9 cellular contexts compared by ENCODE assay signal in genomic region chr11:109644158-109644557, GRCh38.
A peak's percentile ranks its signal among the peaks of the same experiment; 100 is the strongest.
DNase-seq lines count a peak whose midpoint lies in the region; ATAC-seq and TF ChIP-seq lines count a peak whose summit lies in the region.
"Had no signal": no experiment of that assay in that cellular context is flagged by ENCODE, and none has a peak within 500 bp of the region (broad histone marks: within the 10 kb centered on the region; RNA-seq: fewer than 3 reads in every experiment).

No MANE protein-coding gene starts in this region.

- H3K27me3 ChIP-seq in lower lobe of right lung (ENCODE audit: low read depth), result no peaks in the 10 kb centered on the region
- H3K27me3 ChIP-seq: MG63 had no signal

- no peaks in the 10 kb centered on the region for H3K4me1 ChIP-seq in lower lobe of right lung

- H3K4me3 ChIP-seq in HFF-Myc (replicated peaks; ENCODE audit: low read depth, low read length), result no peak overlapping the region
- H3K4me3 ChIP-seq in choroid plexus epithelial cell (ENCODE audit: low read depth, low read length), result no peak overlapping the region
- H3K4me3 ChIP-seq in lower lobe of right lung, result no peak overlapping the region
- H3K4me3 ChIP-seq: MG63 had no signal

- no peak overlapping the region for H3K27ac ChIP-seq in lower lobe of right lung

- ATAC-seq in HG03159 (IDR thresholded peaks at IDR 0.05; ENCODE audit: unreplicated experiment) (no peak), lower lobe of right lung (no peak)

- TF ChIP-seq CTCF in HFF-Myc (IDR thresholded peaks at IDR 0.05; ENCODE audit: low read depth, low read length, missing control alignments) (no peak), choroid plexus epithelial cell (conservative IDR thresholded peaks at IDR 0.05; ENCODE audit: low read depth, low read length) (no peak), lower lobe of right lung (IDR thresholded peaks at IDR 0.05) (no peak)

- intact Hi-C loops in lower lobe of right lung (cut with DNase I), result no loop called here

- peak; percentile 5 for DNase-seq in HFF-Myc (ENCODE audit: extremely low read depth, low read depth)
- DNase-seq in NCI-H526 (lab: John Stamatoyannopoulos, UW), result peak; percentile 36 to 70
- DNase-seq in choroid plexus epithelial cell (ENCODE audit: low read depth), result peak; percentile 3
- peak; percentile 21 for DNase-seq in occipital lobe (lab: John Stamatoyannopoulos, UW)
- DNase-seq in Kasumi-1 (lab: John Stamatoyannopoulos, UW), result no peak
- no peak for DNase-seq in stimulated activated CD4-positive, alpha-beta T cell treated with anti-CD3 and anti-CD28 coated beads, Interleukin-4, amount 100 ng/mL, for 24 hours
- no peak for DNase-seq in lower lobe of right lung
- DNase-seq: MG63 had no signal

- H3K36me3 ChIP-seq in lower lobe of right lung, result no peaks in the 10 kb centered on the region
- H3K36me3 ChIP-seq: MG63 had no signal

- no peaks in the 10 kb centered on the region for H3K9me3 ChIP-seq in lower lobe of right lung
- H3K9me3 ChIP-seq: MG63 had no signal

Comparison
In these comparisons a context has a peak if more than half of its experiments do, and no peak if none do; other contexts are left out.
1. DNase-seq: peak in HFF-Myc (single experiment), NCI-H526 (2 of 2), choroid plexus epithelial cell (single experiment) and occipital lobe (single experiment); none in Kasumi-1 (0 of 2), stimulated activated CD4-positive, alpha-beta T cell treated with anti-CD3 and anti-CD28 coated beads, Interleukin-4, amount 100 ng/mL, for 24 hours (single experiment) and lower lobe of right lung (single experiment).